8 cellular contexts compared by ENCODE assay signal in the genomic region with DNA sequence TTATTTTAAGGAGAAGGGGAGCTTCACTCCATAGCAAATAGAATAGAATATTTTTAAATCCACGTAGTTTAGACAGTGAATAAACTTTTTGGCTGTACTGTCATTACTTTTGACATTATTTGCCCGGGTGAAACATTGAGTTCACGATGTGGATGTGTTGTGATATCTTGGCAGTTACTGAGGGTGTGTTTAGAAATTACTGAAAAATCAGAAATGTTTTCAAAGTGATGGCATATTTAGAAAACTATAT. TPM values are rescaled to one million over a fixed set of nuclear protein-coding genes. Genes with fewer than 3 reads are reported as not detected.
DNase-seq lines count a peak whose midpoint lies in the region; ATAC-seq, FAIRE-seq and TF ChIP-seq lines count a peak whose summit lies in the region.

No MANE protein-coding gene starts in this region.

- peaks cover 5 to 7% of the 10 kb centered on the region in 2 donors for H3K4me1 ChIP-seq in kidney (ENCODE audit: control insufficient read depth in 1 of 2, insufficient read depth in 1 of 2, low read depth in 1 of 2, low read length in 2 of 2)

- H3K4me3 Mint-ChIP-seq in T-helper 1 cell treated with Interleukin-12 subunit alpha and Interleukin-12 subunit beta and Interleukin-4 antibody, amounts not matched to agents 30 μg/mL and 1 μg/mL, for 36 hours: peak overlapping the region; percentile 100
- H3K4me3 Mint-ChIP-seq in activated naive CD8-positive, alpha-beta T cell treated with anti-CD3 and anti-CD28 coated beads, Interleukin-2, amount 50 U/mL, for 24 hours: peak overlapping the region; percentile 96

- no peaks in the 10 kb centered on the region for H3K27me3 Mint-ChIP-seq in T-helper 1 cell treated with Interleukin-12 subunit alpha and Interleukin-12 subunit beta and Interleukin-4 antibody, amounts not matched to agents 30 μg/mL and 1 μg/mL, for 36 hours (ENCODE audit: low read depth)
- peaks cover 3% of the 10 kb centered on the region for H3K27me3 Mint-ChIP-seq in activated naive CD8-positive, alpha-beta T cell treated with anti-CD3 and anti-CD28 coated beads, Interleukin-2, amount 50 U/mL, for 24 hours

- peaks cover 4% of the 10 kb centered on the region for H3K36me3 Mint-ChIP-seq in T-helper 1 cell treated with Interleukin-12 subunit alpha and Interleukin-12 subunit beta and Interleukin-4 antibody, amounts not matched to agents 30 μg/mL and 1 μg/mL, for 36 hours (ENCODE audit: low read depth)
- H3K36me3 Mint-ChIP-seq in activated naive CD8-positive, alpha-beta T cell treated with anti-CD3 and anti-CD28 coated beads, Interleukin-2, amount 50 U/mL, for 24 hours (ENCODE audit: low read depth): peaks cover 8% of the 10 kb centered on the region

- no peaks in the 10 kb centered on the region for H3K9me3 ChIP-seq in kidney (ENCODE audit: control insufficient read depth in 1 of 2, low read length in 2 of 2)

- DNase-seq in T-helper 1 cell: no peak
- no peak for DNase-seq in activated naive CD8-positive, alpha-beta T cell treated with anti-CD3 and anti-CD28 coated beads, Interleukin-2, amount 50 U/mL, for 24 hours
- DNase-seq in kidney: no peak
- DNase-seq in superior temporal gyrus (ENCODE audit: extremely low spot score): peak; percentile 60
- no peak for DNase-seq in NCI-H510A (lab: John Stamatoyannopoulos, UW)
- no peak for DNase-seq in mucosa of gallbladder (ENCODE audit: low spot score)

- H3K36me3 ChIP-seq in kidney (ENCODE audit: control insufficient read depth in 1 of 2, insufficient read depth in 2 of 2, low read length in 2 of 2): peaks cover 3 to 4% of the 10 kb centered on the region in 2 donors

- intact Hi-C loops in kidney (cut with DNase I): no loop called here

- ATAC-seq in activated naive CD8-positive, alpha-beta T cell treated with anti-CD3 and anti-CD28 coated beads, Interleukin-2, amount 50 U/mL, for 24 hours: no peak
- no peak for ATAC-seq in HG02623 (IDR thresholded peaks at IDR 0.05; ENCODE audit: unreplicated experiment)

- peaks cover 24% of the 10 kb centered on the region for H3K4me1 Mint-ChIP-seq in T-helper 1 cell treated with Interleukin-12 subunit alpha and Interleukin-12 subunit beta and Interleukin-4 antibody, amounts not matched to agents 30 μg/mL and 1 μg/mL, for 36 hours (ENCODE audit: low read depth)
- peaks cover 31% of the 10 kb centered on the region for H3K4me1 Mint-ChIP-seq in activated naive CD8-positive, alpha-beta T cell treated with anti-CD3 and anti-CD28 coated beads, Interleukin-2, amount 50 U/mL, for 24 hours

- H3K4me3 ChIP-seq in kidney (ENCODE audit: low read length in 2 of 2): peak overlapping the region; percentile 95 to 98

- peak overlapping the region in 1 of 2 donors; percentile 90 for H3K9ac ChIP-seq in kidney (ENCODE audit: low read length in 2 of 2)

- H3K27ac ChIP-seq in kidney (ENCODE audit: low read depth in 2 of 2, low read length in 2 of 2): no peak overlapping the region

- no peak for FAIRE-seq in kidney (lab: Jason Lieb, UNC)

- peak overlapping the region; percentile 92 for H3K27ac Mint-ChIP-seq in T-helper 1 cell treated with Interleukin-12 subunit alpha and Interleukin-12 subunit beta and Interleukin-4 antibody, amounts not matched to agents 30 μg/mL and 1 μg/mL, for 36 hours
- H3K27ac Mint-ChIP-seq in activated naive CD8-positive, alpha-beta T cell treated with anti-CD3 and anti-CD28 coated beads, Interleukin-2, amount 50 U/mL, for 24 hours: peak overlapping the region; percentile 95

- H3K9me3 Mint-ChIP-seq in T-helper 1 cell treated with Interleukin-12 subunit alpha and Interleukin-12 subunit beta and Interleukin-4 antibody, amounts not matched to agents 30 μg/mL and 1 μg/mL, for 36 hours: no peaks in the 10 kb centered on the region
- no peaks in the 10 kb centered on the region for H3K9me3 Mint-ChIP-seq in activated naive CD8-positive, alpha-beta T cell treated with anti-CD3 and anti-CD28 coated beads, Interleukin-2, amount 50 U/mL, for 24 hours

- no peak for TF ChIP-seq CTCF in kidney (IDR thresholded peaks at IDR 0.05; ENCODE audit: borderline replicate concordance, extremely low read depth, insufficient read depth)

RNA-seq across cellular contexts. Expression of gene FAM98A, which starts 0.8 kb away (rescaled TPM):
- total RNA-seq in kidney (41.2 TPM), mucosa of gallbladder (38.1 TPM)
- 31.3 TPM for polyA plus RNA-seq in kidney (ENCODE audit: insufficient read depth, low read depth, low replicate concordance)
